In genomic region chr6:131981624-131981978, GRCh38 we compare ENCODE assay signal across 12 cellular contexts. TPM values are rescaled to one million over a fixed set of nuclear protein-coding genes. Genes with fewer than 3 reads are reported as not detected.
"Had no signal": no experiment of that assay in that cellular context is flagged by ENCODE, and none has a peak within 500 bp of the region (broad histone marks: within the 10 kb centered on the region; RNA-seq: fewer than 3 reads in every experiment).

No MANE protein-coding gene starts in this region.

- H3K4me3 ChIP-seq: esophagus squamous epithelium, spleen had no signal

- H3K9me3 Mint-ChIP-seq: activated CD4-positive, alpha-beta memory T cell treated with anti-CD3 and anti-CD28 coated beads, Interleukin-2, amount 10 ng/mL, durations not matched to agents 7 days and 5 days; dendritic cell treated with granulocyte-macrophage colony-stimulating factor and Interleukin-4, amounts not matched to agents 40 ng/mL and 50 ng/mL, for 4 days; naive B cell; stimulated activated naive B cell treated with anti-CD40 and anti-IgM and Interleukin-4, amounts not matched to agents 10 μg/mL and 1 μg/mL and 100 μg/mL, for 72 hours had no signal

- H3K27ac ChIP-seq: esophagus squamous epithelium, spleen had no signal

- ATAC-seq: activated CD8-positive, alpha-beta memory T cell treated with anti-CD3 and anti-CD28 coated beads, Interleukin-2, amount 10 ng/mL, durations not matched to agents 7 days and 5 days; stimulated activated naive B cell treated with anti-CD40 and anti-IgM and Interleukin-4, amounts not matched to agents 10 μg/mL and 1 μg/mL and 100 μg/mL, for 72 hours had no signal

- H3K36me3 Mint-ChIP-seq: activated CD8-positive, alpha-beta memory T cell treated with anti-CD3 and anti-CD28 coated beads, Interleukin-2, amount 10 ng/mL, durations not matched to agents 7 days and 5 days; activated naive CD8-positive, alpha-beta T cell; naive B cell; stimulated activated naive B cell treated with anti-CD40 and anti-IgM and Interleukin-4, amounts not matched to agents 10 μg/mL and 1 μg/mL and 100 μg/mL, for 72 hours had no signal

- H3K36me3 ChIP-seq: esophagus squamous epithelium, spleen had no signal

- DNase-seq: activated CD4-positive, alpha-beta memory T cell treated with anti-CD3 and anti-CD28 coated beads, Interleukin-2, amount 10 ng/mL, durations not matched to agents 7 days and 5 days; activated CD4-positive, alpha-beta T cell treated with anti-CD3 and anti-CD28 coated beads for 48 hours; activated CD4-positive, CD25-positive, alpha-beta regulatory T cell; activated CD8-positive, alpha-beta memory T cell treated with anti-CD3 and anti-CD28 coated beads, Interleukin-2, amount 10 ng/mL, durations not matched to agents 7 days and 5 days; effector memory CD4-positive, alpha-beta T cell; esophagus squamous epithelium; naive B cell; spleen; stimulated activated naive B cell treated with anti-CD40 and anti-IgM and Interleukin-4, amounts not matched to agents 10 μg/mL and 1 μg/mL and 100 μg/mL, for 72 hours; SW 1271 had no signal

- H3K4me1 Mint-ChIP-seq: activated CD4-positive, alpha-beta memory T cell treated with anti-CD3 and anti-CD28 coated beads, Interleukin-2, amount 10 ng/mL, durations not matched to agents 7 days and 5 days; activated CD8-positive, alpha-beta memory T cell treated with anti-CD3 and anti-CD28 coated beads, Interleukin-2, amount 10 ng/mL, durations not matched to agents 7 days and 5 days had no signal

- H3K27me3 ChIP-seq: esophagus squamous epithelium, spleen had no signal

- H3K9me3 ChIP-seq: esophagus squamous epithelium, spleen had no signal

- H3K4me3 Mint-ChIP-seq: activated CD4-positive, alpha-beta memory T cell treated with anti-CD3 and anti-CD28 coated beads, Interleukin-2, amount 10 ng/mL, durations not matched to agents 7 days and 5 days; activated CD8-positive, alpha-beta memory T cell treated with anti-CD3 and anti-CD28 coated beads, Interleukin-2, amount 10 ng/mL, durations not matched to agents 7 days and 5 days; activated naive CD8-positive, alpha-beta T cell; dendritic cell treated with granulocyte-macrophage colony-stimulating factor and Interleukin-4, amounts not matched to agents 40 ng/mL and 50 ng/mL, for 4 days; naive B cell; stimulated activated naive B cell treated with anti-CD40 and anti-IgM and Interleukin-4, amounts not matched to agents 10 μg/mL and 1 μg/mL and 100 μg/mL, for 72 hours had no signal

- H3K27me3 Mint-ChIP-seq: activated naive CD8-positive, alpha-beta T cell; dendritic cell treated with granulocyte-macrophage colony-stimulating factor and Interleukin-4, amounts not matched to agents 40 ng/mL and 50 ng/mL, for 4 days; naive B cell; stimulated activated naive B cell treated with anti-CD40 and anti-IgM and Interleukin-4, amounts not matched to agents 10 μg/mL and 1 μg/mL and 100 μg/mL, for 72 hours had no signal

- H3K27ac Mint-ChIP-seq: activated CD4-positive, alpha-beta memory T cell treated with anti-CD3 and anti-CD28 coated beads, Interleukin-2, amount 10 ng/mL, durations not matched to agents 7 days and 5 days; activated CD8-positive, alpha-beta memory T cell treated with anti-CD3 and anti-CD28 coated beads, Interleukin-2, amount 10 ng/mL, durations not matched to agents 7 days and 5 days; activated naive CD8-positive, alpha-beta T cell; dendritic cell treated with granulocyte-macrophage colony-stimulating factor and Interleukin-4, amounts not matched to agents 40 ng/mL and 50 ng/mL, for 4 days; stimulated activated naive B cell treated with anti-CD40 and anti-IgM and Interleukin-4, amounts not matched to agents 10 μg/mL and 1 μg/mL and 100 μg/mL, for 72 hours had no signal

- H3K4me1 ChIP-seq: spleen had no signal

RNA-seq across cellular contexts. Expression of gene CCN2, which starts 30.4 kb away (rescaled TPM):
- total RNA-seq: activated CD4-positive, alpha-beta memory T cell treated with anti-CD3 and anti-CD28 coated beads, Interleukin-2, amount 10 ng/mL, durations not matched to agents 7 days and 5 days; activated CD8-positive, alpha-beta memory T cell treated with anti-CD3 and anti-CD28 coated beads, Interleukin-2, amount 10 ng/mL, durations not matched to agents 7 days and 5 days had no signal
